18 cellular contexts compared by ENCODE assay signal in genomic region chr4:36722986-36723385, GRCh38.
"Had no signal": no experiment of that assay in that cellular context is flagged by ENCODE, and none has a peak within 500 bp of the region (broad histone marks: within the 10 kb centered on the region; RNA-seq: fewer than 3 reads in every experiment).

No MANE protein-coding gene starts in this region.

- H3K27me3 ChIP-seq: neutrophil, right lobe of liver, tibial artery, upper lobe of right lung had no signal

- H3K4me3 Mint-ChIP-seq: naive thymus-derived CD8-positive, alpha-beta T cell; stimulated activated effector memory CD8-positive, alpha-beta T cell treated with anti-CD3 and anti-CD28 coated beads, Interleukin-12 subunit alpha, Interleukin-12 subunit beta, amount 100 ng/mL, for 72 hours had no signal

- H3K27ac Mint-ChIP-seq: naive thymus-derived CD8-positive, alpha-beta T cell; stimulated activated effector memory CD8-positive, alpha-beta T cell treated with anti-CD3 and anti-CD28 coated beads, Interleukin-12 subunit alpha, Interleukin-12 subunit beta, amount 100 ng/mL, for 72 hours had no signal

- H3K9me3 Mint-ChIP-seq: naive thymus-derived CD8-positive, alpha-beta T cell; stimulated activated effector memory CD8-positive, alpha-beta T cell treated with anti-CD3 and anti-CD28 coated beads, Interleukin-12 subunit alpha, Interleukin-12 subunit beta, amount 100 ng/mL, for 72 hours had no signal

- DNase-seq: effector CD8-positive, alpha-beta T cell; foreskin melanocyte; head of caudate nucleus; hippocampal formation; kidney glomerular epithelial cell; naive thymus-derived CD8-positive, alpha-beta T cell; psoas muscle; retina; right lobe of liver; stimulated activated CD4-positive, alpha-beta T cell treated with anti-CD3 and anti-CD28 coated beads, Interleukin-4, amount 100 ng/mL, for 1 hour; stimulated activated CD8-positive, alpha-beta memory T cell treated with anti-CD3 and anti-CD28 coated beads, Interleukin-4, amount 100 ng/mL, for 48 hours; stimulated activated naive CD8-positive, alpha-beta T cell treated with anti-CD3 and anti-CD28 coated beads, Interleukin-15, Interleukin-2, amounts not matched to agents 100 U/mL and 50 U/mL, for 24 hours; tibial artery; upper lobe of right lung had no signal

- H3K4me1 ChIP-seq: psoas muscle, right lobe of liver, tibial artery, upper lobe of right lung had no signal

- ATAC-seq: mucosa of descending colon; naive thymus-derived CD8-positive, alpha-beta T cell; psoas muscle; right lobe of liver; stimulated activated effector memory CD8-positive, alpha-beta T cell treated with anti-CD3 and anti-CD28 coated beads, Interleukin-12 subunit alpha, Interleukin-12 subunit beta, amount 100 ng/mL, for 72 hours; stimulated activated naive CD8-positive, alpha-beta T cell treated with anti-CD3 and anti-CD28 coated beads, Interleukin-15, Interleukin-2, amounts not matched to agents 100 U/mL and 50 U/mL, for 24 hours; upper lobe of right lung had no signal

- H3K36me3 ChIP-seq: neutrophil, right lobe of liver, tibial artery, upper lobe of right lung had no signal

- H3K9me3 ChIP-seq: mucosa of descending colon, neutrophil, psoas muscle, right lobe of liver, tibial artery, upper lobe of right lung had no signal

- H3K27ac ChIP-seq: coronary artery, neutrophil, psoas muscle, right lobe of liver, tibial artery, upper lobe of right lung had no signal

- H3K4me1 Mint-ChIP-seq: naive thymus-derived CD8-positive, alpha-beta T cell; stimulated activated effector memory CD8-positive, alpha-beta T cell treated with anti-CD3 and anti-CD28 coated beads, Interleukin-12 subunit alpha, Interleukin-12 subunit beta, amount 100 ng/mL, for 72 hours had no signal

- H3K4me3 ChIP-seq: coronary artery, mucosa of descending colon, psoas muscle, right lobe of liver, tibial artery, upper lobe of right lung had no signal

- H3K36me3 Mint-ChIP-seq: naive thymus-derived CD8-positive, alpha-beta T cell; stimulated activated effector memory CD8-positive, alpha-beta T cell treated with anti-CD3 and anti-CD28 coated beads, Interleukin-12 subunit alpha, Interleukin-12 subunit beta, amount 100 ng/mL, for 72 hours had no signal
